Comparison of ENCODE assay signal across 26 cellular contexts in the genomic region with DNA sequence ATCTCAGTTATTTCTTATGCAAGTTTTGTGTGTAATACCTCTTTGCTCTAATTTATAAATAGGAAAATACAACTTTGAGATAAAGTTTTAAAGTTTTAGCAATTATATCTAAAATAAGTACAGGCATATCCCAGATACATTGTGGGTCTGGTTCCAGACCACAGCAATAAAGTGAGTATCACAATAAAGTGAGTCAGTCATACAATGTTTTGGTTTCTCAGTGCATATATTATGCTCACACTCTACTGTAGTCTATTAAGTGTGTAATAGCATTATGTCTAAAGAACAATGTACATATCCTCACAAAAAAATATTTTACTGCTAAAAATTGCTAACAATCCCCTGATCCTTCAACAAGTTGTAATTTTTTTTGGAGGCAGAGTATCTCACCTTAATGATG.
"Had no signal": no experiment of that assay in that cellular context is flagged by ENCODE, and none has a peak within 500 bp of the region (broad histone marks: within the 10 kb centered on the region; RNA-seq: fewer than 3 reads in every experiment).

No MANE protein-coding gene starts in this region.

- H3K36me3 Mint-ChIP-seq: stimulated activated effector memory CD8-positive, alpha-beta T cell treated with anti-CD3 and anti-CD28 coated beads, Interleukin-12 subunit alpha, Interleukin-12 subunit beta, amount 100 ng/mL, for 72 hours had no signal

- H3K4me3 ChIP-seq: colonic mucosa, gastrocnemius medialis, lower lobe of right lung, neural progenitor cell, right atrium auricular region, thoracic aorta, tibial nerve, upper lobe of left lung had no signal

- H3K9me3 ChIP-seq: colonic mucosa, gastrocnemius medialis, lower lobe of right lung, right atrium auricular region, thoracic aorta, tibial nerve, upper lobe of left lung had no signal

- H3K27me3 ChIP-seq: colonic mucosa, gastrocnemius medialis, neural progenitor cell, right atrium auricular region, tibial nerve, upper lobe of left lung had no signal

- DNase-seq: colonic mucosa; effector CD8-positive, alpha-beta T cell; endodermal cell; gastrocnemius medialis; head of caudate nucleus; left ventricle myocardium superior; lower lobe of right lung; mesenchymal stem cell; midbrain; naive thymus-derived CD4-positive, alpha-beta T cell; stimulated activated CD4-positive, alpha-beta T cell treated with anti-CD3 and anti-CD28 coated beads, Interleukin-2, amount 100 ng/mL, for 24 hours; stimulated activated CD4-positive, alpha-beta T cell treated with anti-CD3 and anti-CD28 coated beads, Interleukin-4, amount 100 ng/mL, for 24 hours; stimulated activated naive CD4-positive, alpha-beta T cell treated with Interleukin-2 at 50 U/mL for 16 hours; upper lobe of left lung had no signal

- H3K27me3 Mint-ChIP-seq: dendritic cell treated with granulocyte-macrophage colony-stimulating factor and Interleukin-4, amounts not matched to agents 40 ng/mL and 50 ng/mL, for 4 days; naive thymus-derived CD4-positive, alpha-beta T cell; progenitor cell of endocrine pancreas had no signal

- H3K4me1 ChIP-seq: colonic mucosa, lower lobe of right lung, parathyroid adenoma, right atrium auricular region, upper lobe of left lung had no signal

- ATAC-seq: esophagus mucosa; gastrocnemius medialis; left ventricle myocardium superior; lower lobe of right lung; naive thymus-derived CD4-positive, alpha-beta T cell; sciatic nerve; stimulated activated effector memory CD8-positive, alpha-beta T cell treated with anti-CD3 and anti-CD28 coated beads, Interleukin-12 subunit alpha, Interleukin-12 subunit beta, amount 100 ng/mL, for 72 hours had no signal

- H3K9ac ChIP-seq: neural progenitor cell, parathyroid adenoma had no signal

- H3K27ac Mint-ChIP-seq: dendritic cell treated with granulocyte-macrophage colony-stimulating factor and Interleukin-4, amounts not matched to agents 40 ng/mL and 50 ng/mL, for 4 days; endodermal cell; naive thymus-derived CD4-positive, alpha-beta T cell; nephron; neural progenitor cell; progenitor cell of endocrine pancreas; stimulated activated effector memory CD8-positive, alpha-beta T cell treated with anti-CD3 and anti-CD28 coated beads, Interleukin-12 subunit alpha, Interleukin-12 subunit beta, amount 100 ng/mL, for 72 hours had no signal

- H3K4me3 Mint-ChIP-seq: dendritic cell treated with granulocyte-macrophage colony-stimulating factor and Interleukin-4, amounts not matched to agents 40 ng/mL and 50 ng/mL, for 4 days; endodermal cell; naive thymus-derived CD4-positive, alpha-beta T cell; nephron; neural progenitor cell; stimulated activated effector memory CD8-positive, alpha-beta T cell treated with anti-CD3 and anti-CD28 coated beads, Interleukin-12 subunit alpha, Interleukin-12 subunit beta, amount 100 ng/mL, for 72 hours had no signal

- H3K27ac ChIP-seq: colonic mucosa, epithelial cell of prostate, gastrocnemius medialis, lower lobe of right lung, neural progenitor cell, parathyroid adenoma, right atrium auricular region, thoracic aorta, tibial nerve, upper lobe of left lung had no signal

- H3K9me3 Mint-ChIP-seq: dendritic cell treated with granulocyte-macrophage colony-stimulating factor and Interleukin-4, amounts not matched to agents 40 ng/mL and 50 ng/mL, for 4 days; endodermal cell; naive thymus-derived CD4-positive, alpha-beta T cell; nephron; stimulated activated effector memory CD8-positive, alpha-beta T cell treated with anti-CD3 and anti-CD28 coated beads, Interleukin-12 subunit alpha, Interleukin-12 subunit beta, amount 100 ng/mL, for 72 hours had no signal

- H3K36me3 ChIP-seq: colonic mucosa, lower lobe of right lung, neural progenitor cell, right atrium auricular region, thoracic aorta had no signal
